ENCODE assay signal across 16 cellular contexts in the genomic region with DNA sequence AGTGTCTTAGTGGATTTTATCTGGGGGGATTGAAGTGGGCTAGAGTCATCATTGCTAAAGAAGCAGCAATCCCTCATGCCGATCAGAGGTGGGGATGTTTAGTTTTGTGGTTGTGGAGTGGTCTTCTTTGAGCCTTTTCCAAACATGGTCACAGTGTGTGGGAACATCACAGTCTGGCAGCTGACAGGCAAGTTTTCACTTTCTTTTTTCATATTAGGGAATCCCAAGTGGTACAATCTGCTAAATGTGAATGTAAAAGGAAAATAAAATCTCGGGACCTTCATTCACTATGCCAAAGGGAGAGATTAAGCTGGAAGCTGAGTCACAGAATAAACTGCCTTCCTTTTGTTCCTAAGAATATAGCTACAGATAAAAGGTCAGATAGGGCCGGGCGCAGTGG. TPM values are rescaled to one million over a fixed set of nuclear protein-coding genes. Genes with fewer than 3 reads are reported as not detected.
DNase-seq lines count a peak whose midpoint lies in the region; ATAC-seq, FAIRE-seq and TF ChIP-seq lines count a peak whose summit lies in the region.
"Had no signal": no experiment of that assay in that cellular context is flagged by ENCODE, and none has a peak within 500 bp of the region (broad histone marks: within the 10 kb centered on the region; RNA-seq: fewer than 3 reads in every experiment).

No MANE protein-coding gene starts in this region.

- no peaks in the 10 kb centered on the region for H3K9me3 ChIP-seq in T-helper 17 cell (ENCODE audit: control insufficient read depth, low read length, poor library complexity, severe bottlenecking)
- no peaks in the 10 kb centered on the region for H3K9me3 ChIP-seq in small intestine (ENCODE audit: control insufficient read depth, low read depth)

- peak overlapping the region; percentile 41 for H3K4me3 Mint-ChIP-seq in T-helper 17 cell

- H3K27ac Mint-ChIP-seq in T-helper 17 cell, result no peak overlapping the region

- no peaks in the 10 kb centered on the region for H3K36me3 ChIP-seq in small intestine (ENCODE audit: control insufficient read depth in 2 of 2, insufficient read depth in 2 of 2, low read length in 2 of 2)

- H3K4me1 ChIP-seq in small intestine (ENCODE audit: control insufficient read depth in 2 of 2, insufficient read depth in 1 of 2, low read depth in 1 of 2, low read length in 1 of 2), result no peaks in the 10 kb centered on the region

- H3K27me3 Mint-ChIP-seq in T-helper 17 cell, result no peaks in the 10 kb centered on the region

- no peak for FAIRE-seq in small intestine (lab: Jason Lieb, UNC)
- FAIRE-seq: islet of Langerhans had no signal

- H3K27me3 ChIP-seq in small intestine (ENCODE audit: control insufficient read depth in 2 of 2, insufficient read depth in 2 of 2, low read length in 2 of 2), result no peaks in the 10 kb centered on the region

- no peak overlapping the region for H3K4me3 ChIP-seq in fibroblast of pulmonary artery (replicated peaks; ENCODE audit: low read depth, low read length)
- H3K4me3 ChIP-seq in small intestine (ENCODE audit: low read depth in 1 of 2, low read length in 2 of 2), result no peak overlapping the region

- peaks cover 14% of the 10 kb centered on the region for H3K4me1 Mint-ChIP-seq in T-helper 17 cell

- no peak for ATAC-seq in T-helper 17 cell
- ATAC-seq in Right ventricle myocardium superior (ENCODE audit: poor library complexity), result no peak
- no peak for ATAC-seq in GM18511 (IDR thresholded peaks at IDR 0.05; ENCODE audit: unreplicated experiment)

- WGBS in small intestine, 3 donors, result 5 to 40% (median 22%) methylated on average over 4 of the region's 4 CpGs

- H3K27ac ChIP-seq in small intestine (ENCODE audit: low read depth in 1 of 2, low read length in 1 of 2), result peak overlapping the region in 1 of 2 donors; percentile 42
- H3K27ac ChIP-seq: 22Rv1 had no signal

- no peaks in the 10 kb centered on the region for H3K36me3 Mint-ChIP-seq in T-helper 17 cell (ENCODE audit: low read depth)

- peak; percentile 36 for DNase-seq in DMS53 (lab: John Stamatoyannopoulos, UW)
- DNase-seq in DMS53 treated with DMSO at 0.1 percent for 48 hours (lab: John Stamatoyannopoulos, UW; ENCODE audit: unreplicated experiment), result no peak
- no peak for DNase-seq in T-helper 17 cell
- peak; percentile 7 for DNase-seq in fibroblast of pulmonary artery (ENCODE audit: low read depth)
- peak; percentile 65 for DNase-seq in small intestine
- no peak for DNase-seq in GM20000 (ENCODE audit: low spot score)
- no peak for DNase-seq in Right ventricle myocardium superior
- DNase-seq: activated naive CD4-positive, alpha-beta T cell; GOT3; NCI-H1092 treated with DMSO at 0.1 percent for 48 hours; NCI-H226; stimulated activated CD4-positive, alpha-beta T cell treated with anti-CD3 and anti-CD28 coated beads, Interleukin-1b, Interleukin-23, amount 100 ng/mL, for 48 hours had no signal

- no peak for TF ChIP-seq CTCF in fibroblast of pulmonary artery (IDR thresholded peaks at IDR 0.05; ENCODE audit: low read length, missing control alignments)
- no peak for TF ChIP-seq CTCF in GM20000 (IDR thresholded peaks at IDR 0.05; ENCODE audit: extremely low read depth, missing control alignments)

- intact Hi-C loops in Right ventricle myocardium superior (cut with DNase I), result no loop called here

RNA-seq across cellular contexts. Expression of a gene that starts 10.4 kb away (rescaled TPM):
- total RNA-seq in T-helper 17 cell (1 to 10 TPM in 1 of 2 donors, under 1 TPM in 1; 0.65 to 3.1 TPM), Right ventricle myocardium superior (1.5 TPM)
- under 1 TPM in 1 of 3 donors, not detected in 2; 0.06 TPM for polyA plus RNA-seq in small intestine

RNA-seq across cellular contexts. Expression of a gene that starts 39.3 kb away (rescaled TPM):
- 1 to 10 TPM; 2.5 to 9.0 TPM for total RNA-seq in T-helper 17 cell
- not detected for polyA plus RNA-seq in small intestine
- total RNA-seq in Right ventricle myocardium superior, result not detected
- total RNA-seq: ureter had no signal

Comparison
In these comparisons a context has a peak if more than half of its experiments do, and no peak if none do; other contexts are left out.
1. DNase-seq: peak in DMS53 (single experiment), fibroblast of pulmonary artery (single experiment) and small intestine (single experiment); none in DMS53 treated with DMSO at 0.1 percent for 48 hours (single experiment), T-helper 17 cell (0 of 3), GM20000 (single experiment) and Right ventricle myocardium superior (single experiment).